In genomic region chr1:226643701-226644540, GRCh38 we compare ENCODE assay signal across 9 cellular contexts.
DNase-seq lines count a peak whose midpoint lies in the region; ATAC-seq and FAIRE-seq lines count a peak whose summit lies in the region.
"Had no signal": no experiment of that assay in that cellular context is flagged by ENCODE, and none has a peak within 500 bp of the region (broad histone marks: within the 10 kb centered on the region; RNA-seq: fewer than 3 reads in every experiment).

No MANE protein-coding gene starts in this region.

- no peak overlapping the region for H3K27ac ChIP-seq in mesenchymal stem cell (ENCODE audit: low read length, poor library complexity, severe bottlenecking)
- H3K27ac ChIP-seq: cardiac muscle cell had no signal

- no peak overlapping the region for H4K8ac ChIP-seq in mesenchymal stem cell (ENCODE audit: low read length)

- CTCF ChIA-PET in T-cell (lab: Charles Lee), result interaction anchor here (0.6 to 1.1 kb wide), 5 partner anchors 14 to 44 kb away, joined by 3 to 6 read pairs (median 3); no protein-coding TSS in a partner anchor

- DNase-seq in GM18507 (ENCODE audit: extremely low spot score, insufficient read length, low read depth), result peak; percentile 44
- DNase-seq in T-cell, result peak in 23 of 34 experiments; percentile 29 to 67 (median 46)
- no peak for DNase-seq in mesenchymal stem cell
- no peak for DNase-seq in NCI-H1105 (lab: John Stamatoyannopoulos, UW)
- DNase-seq in RPMI8226, result no peak
- DNase-seq in middle frontal gyrus (ENCODE audit: extremely low spot score, low spot score), result no peak
- no peak for DNase-seq in C1 segment of cervical spinal cord (lab: John Stamatoyannopoulos, UW)

- peaks cover 63 to 80% (median 70%) of the 10 kb centered on the region in 3 donors for H3K4me1 Mint-ChIP-seq in T-cell

- peak overlapping the region in 1 of 2 experiments; percentile 0 for H3K18ac ChIP-seq in mesenchymal stem cell (ENCODE audit: low read depth in 1 of 2, low read length in 2 of 2)

- H3K9me3 Mint-ChIP-seq in T-cell, result no peaks in the 10 kb centered on the region

- ATAC-seq in HG02678 (IDR thresholded peaks at IDR 0.05; ENCODE audit: unreplicated experiment) (peak; percentile 53), T-cell (replicated peaks in 1 of 4) (peak; percentile 37 to 61 (median 47))

- no peaks in the 10 kb centered on the region for H3K9me3 ChIP-seq in mesenchymal stem cell (ENCODE audit: control insufficient read depth, low read length)

- H3K4me2 ChIP-seq in mesenchymal stem cell (ENCODE audit: low read length, poor library complexity, severe bottlenecking), result no peak overlapping the region

- peak overlapping the region; percentile 91 to 96 for H3K27ac Mint-ChIP-seq in T-cell

- 96% methylated on average over 15 of the region's 17 CpGs for WGBS in mesenchymal stem cell

- POLR2A ChIA-PET in T-cell (lab: Charles Lee), result no interaction called here

- no peak overlapping the region for H3K23ac ChIP-seq in mesenchymal stem cell (ENCODE audit: low read length in 2 of 2)

- no peak overlapping the region for H2BK5ac ChIP-seq in mesenchymal stem cell (ENCODE audit: low read depth, low read length, poor library complexity, severe bottlenecking)

- peak overlapping the region; percentile 64 for H2BK15ac ChIP-seq in mesenchymal stem cell (ENCODE audit: low read depth, poor library complexity, severe bottlenecking)

- peaks cover 31% of the 10 kb centered on the region for H3K36me3 Mint-ChIP-seq in T-cell

- H3K14ac ChIP-seq in mesenchymal stem cell (ENCODE audit: low read length in 2 of 2), result peak overlapping the region in 1 of 2 experiments; percentile 55

- H2BK120ac ChIP-seq in mesenchymal stem cell (ENCODE audit: low read depth, low read length), result no peak overlapping the region

- H3K4ac ChIP-seq in mesenchymal stem cell (ENCODE audit: low read depth in 1 of 2, low read length in 2 of 2), result no peak overlapping the region

- H3K4me3 ChIP-seq in mesenchymal stem cell (ENCODE audit: insufficient read depth in 1 of 2, low read depth in 1 of 2, low read length in 2 of 2), result no peak overlapping the region
- H3K4me3 ChIP-seq: cardiac muscle cell had no signal

- H3K36me3 ChIP-seq in mesenchymal stem cell (ENCODE audit: control insufficient read depth in 1 of 2, insufficient read depth in 2 of 2, low read depth in 1 of 2, low read length in 2 of 2), result peaks cover 41 to 43% of the 10 kb centered on the region in 2 experiments
- H3K36me3 ChIP-seq: cardiac muscle cell had no signal

- H3K27me3 Mint-ChIP-seq in T-cell, result no peaks in the 10 kb centered on the region

- H2AK5ac ChIP-seq in mesenchymal stem cell (ENCODE audit: low read length, severe bottlenecking), result peak overlapping the region; percentile 21

- H2AFZ ChIP-seq in mesenchymal stem cell (ENCODE audit: low read depth, low read length), result no peak overlapping the region

- no peaks in the 10 kb centered on the region for H3K27me3 ChIP-seq in mesenchymal stem cell (ENCODE audit: control insufficient read depth in 1 of 2, insufficient read depth in 1 of 2, low read length in 2 of 2)
- H3K27me3 ChIP-seq: cardiac muscle cell had no signal

- H3K9ac ChIP-seq in mesenchymal stem cell (ENCODE audit: low read length), result no peak overlapping the region

- H4K91ac ChIP-seq in mesenchymal stem cell (ENCODE audit: low read length), result no peak overlapping the region

- no peak overlapping the region for H2BK12ac ChIP-seq in mesenchymal stem cell (ENCODE audit: low read length in 2 of 2)

- peaks cover 41% of the 10 kb centered on the region for H3K4me1 ChIP-seq in mesenchymal stem cell (ENCODE audit: control insufficient read depth, insufficient read depth, low read depth, low read length)

- H3K4me3 Mint-ChIP-seq in T-cell, result peak overlapping the region; percentile 29 to 73 (median 51)

- FAIRE-seq in GM18507 (lab: Jason Lieb, UNC), result peak; percentile 85

- peaks cover 5% of the 10 kb centered on the region for H3K79me1 ChIP-seq in mesenchymal stem cell (replicated peaks; ENCODE audit: low read length, poor library complexity, severe bottlenecking)

Comparison
In these comparisons a context has a peak if more than half of its experiments do, and no peak if none do; other contexts are left out.
1. DNase-seq: peak in GM18507 (single experiment) and T-cell (23 of 34); none in mesenchymal stem cell (single experiment), NCI-H1105 (single experiment), RPMI8226 (single experiment), middle frontal gyrus (single experiment) and C1 segment of cervical spinal cord (0 of 14).